In genomic region chr7:74032191-74032490, GRCh38 we compare ENCODE assay signal across 12 cellular contexts. TPM values are rescaled to one million over a fixed set of nuclear protein-coding genes. Genes with fewer than 3 reads are reported as not detected.
DNase-seq lines count a peak whose midpoint lies in the region; ATAC-seq, FAIRE-seq and TF ChIP-seq lines count a peak whose summit lies in the region.
"Had no signal": no experiment of that assay in that cellular context is flagged by ENCODE, and none has a peak within 500 bp of the region (broad histone marks: within the 10 kb centered on the region; RNA-seq: fewer than 3 reads in every experiment).

No MANE protein-coding gene starts in this region.

- no peak overlapping the region for H3K4me3 Mint-ChIP-seq in activated CD4-positive, alpha-beta T cell treated with anti-CD3 and anti-CD28 coated beads, Interleukin-2, amount 10 ng/mL, durations not matched to agents 24 days and 14 days
- H3K4me3 Mint-ChIP-seq: activated naive CD8-positive, alpha-beta T cell treated with anti-CD3 and anti-CD28 coated beads for 36 hours; T-helper 1 cell treated with Interleukin-12 subunit alpha and Interleukin-12 subunit beta and Interleukin-4 antibody, amounts not matched to agents 30 μg/mL and 1 μg/mL, for 36 hours had no signal

- peaks cover 31% of the 10 kb centered on the region for H3K27me3 Mint-ChIP-seq in activated CD4-positive, alpha-beta T cell treated with anti-CD3 and anti-CD28 coated beads, Interleukin-2, amount 10 ng/mL, durations not matched to agents 24 days and 14 days

- no peak for FAIRE-seq in H54 (lab: Jason Lieb, UNC)
- peak; percentile 5 for FAIRE-seq in keratinocyte (lab: Jason Lieb, UNC)
- FAIRE-seq in small intestine (lab: Jason Lieb, UNC), result no peak

- H3K4me1 Mint-ChIP-seq in activated CD4-positive, alpha-beta T cell treated with anti-CD3 and anti-CD28 coated beads, Interleukin-2, amount 10 ng/mL, durations not matched to agents 24 days and 14 days, result peaks cover 3% of the 10 kb centered on the region

- H3K9me3 Mint-ChIP-seq in activated CD4-positive, alpha-beta T cell treated with anti-CD3 and anti-CD28 coated beads, Interleukin-2, amount 10 ng/mL, durations not matched to agents 24 days and 14 days, result no peaks in the 10 kb centered on the region
- H3K9me3 Mint-ChIP-seq: activated naive CD8-positive, alpha-beta T cell treated with anti-CD3 and anti-CD28 coated beads for 36 hours; T-helper 1 cell treated with Interleukin-12 subunit alpha and Interleukin-12 subunit beta and Interleukin-4 antibody, amounts not matched to agents 30 μg/mL and 1 μg/mL, for 36 hours had no signal

- H3K9ac ChIP-seq in keratinocyte (ENCODE audit: control insufficient read depth, extremely low read depth, insufficient read depth, low read length), result no peak overlapping the region

- 37 to 51% (median 39%) methylated on average over 7 to 8 of the region's 8 CpGs for WGBS in small intestine, 3 donors

- H3K9me1 ChIP-seq in keratinocyte (ENCODE audit: control insufficient read depth, extremely low read depth, insufficient read depth, low read length), result no peaks in the 10 kb centered on the region

- no peaks in the 10 kb centered on the region for H3K79me2 ChIP-seq in keratinocyte (ENCODE audit: control insufficient read depth, insufficient read depth, low read length)

- intact Hi-C loops in breast epithelium (cut with DNase I; ENCODE audit: low total_unique reads), result no loop called here
- intact Hi-C loops in activated CD4-positive, alpha-beta T cell treated with anti-CD3 and anti-CD28 coated beads, Interleukin-2, amount 10 ng/mL, durations not matched to agents 24 days and 14 days (cut with micrococcal nuclease), result no loop called here

- dilution Hi-C loops in keratinocyte (cut with MboI; ENCODE audit: extremely low pct_ligation_motif_present, low sequenced_read_pairs), result no loop called here

- ATAC-seq in HG03571 (IDR thresholded peaks at IDR 0.05; ENCODE audit: unreplicated experiment), result no peak
- ATAC-seq: left lobe of liver had no signal

- DNase-seq in H54 (ENCODE audit: insufficient read length, low spot score) (peak; percentile 67), breast epithelium (ENCODE audit: low spot score in 2 of 2) (peak in 1 of 2 donors; percentile 87), keratinocyte (ENCODE audit: low read depth, low spot score) (no peak), superior temporal gyrus (ENCODE audit: extremely low spot score) (peak; percentile 43), germinal center (ENCODE audit: low spot score) (no peak), small intestine (no peak)
- DNase-seq in activated CD4-positive, alpha-beta T cell treated with anti-CD3 and anti-CD28 coated beads, Interleukin-2, amount 10 ng/mL, durations not matched to agents 24 days and 14 days, result no peak
- DNase-seq: activated naive CD8-positive, alpha-beta T cell treated with anti-CD3 and anti-CD28 coated beads for 36 hours; MM.1S had no signal

- H3K9me3 ChIP-seq in breast epithelium (no peaks in the 10 kb centered on the region), keratinocyte (ENCODE audit: control insufficient read depth, low read depth, low read length) (no peaks in the 10 kb centered on the region), small intestine (ENCODE audit: control insufficient read depth, low read depth) (no peaks in the 10 kb centered on the region)

- no peaks in the 10 kb centered on the region for H3K27me3 ChIP-seq in breast epithelium
- H3K27me3 ChIP-seq in keratinocyte (ENCODE audit: control insufficient read depth, extremely low read depth, insufficient read depth, low read length), result peaks cover 42% of the 10 kb centered on the region
- no peaks in the 10 kb centered on the region for H3K27me3 ChIP-seq in small intestine (ENCODE audit: control insufficient read depth in 2 of 2, insufficient read depth in 2 of 2, low read length in 2 of 2)

- H4K20me1 ChIP-seq in keratinocyte (ENCODE audit: control insufficient read depth, extremely low read depth, insufficient read depth, low read length), result no peaks in the 10 kb centered on the region

- no peak overlapping the region for H3K27ac Mint-ChIP-seq in activated CD4-positive, alpha-beta T cell treated with anti-CD3 and anti-CD28 coated beads, Interleukin-2, amount 10 ng/mL, durations not matched to agents 24 days and 14 days
- H3K27ac Mint-ChIP-seq: activated naive CD8-positive, alpha-beta T cell treated with anti-CD3 and anti-CD28 coated beads for 36 hours; T-helper 1 cell treated with Interleukin-12 subunit alpha and Interleukin-12 subunit beta and Interleukin-4 antibody, amounts not matched to agents 30 μg/mL and 1 μg/mL, for 36 hours had no signal

- no peaks in the 10 kb centered on the region for H3K36me3 Mint-ChIP-seq in activated CD4-positive, alpha-beta T cell treated with anti-CD3 and anti-CD28 coated beads, Interleukin-2, amount 10 ng/mL, durations not matched to agents 24 days and 14 days (ENCODE audit: low read depth)
- H3K36me3 Mint-ChIP-seq: activated naive CD8-positive, alpha-beta T cell treated with anti-CD3 and anti-CD28 coated beads for 36 hours had no signal

- peak overlapping the region; percentile 1 for H3K4me2 ChIP-seq in keratinocyte (ENCODE audit: control insufficient read depth, extremely low read depth, insufficient read depth, low read depth, low read length)

- no peaks in the 10 kb centered on the region for H3K36me3 ChIP-seq in breast epithelium
- no peaks in the 10 kb centered on the region for H3K36me3 ChIP-seq in keratinocyte (ENCODE audit: control insufficient read depth in 2 of 2, extremely low read depth in 1 of 2, insufficient read depth in 2 of 2, low read length in 2 of 2)
- H3K36me3 ChIP-seq in small intestine (ENCODE audit: control insufficient read depth in 2 of 2, insufficient read depth in 2 of 2, low read length in 2 of 2), result no peaks in the 10 kb centered on the region

- H3K27ac ChIP-seq in breast epithelium (peak overlapping the region; percentile 53 to 80), keratinocyte (ENCODE audit: control insufficient read depth, insufficient read depth, low read length) (no peak overlapping the region), small intestine (ENCODE audit: low read depth in 1 of 2, low read length in 1 of 2) (peak overlapping the region in 1 of 2 donors; percentile 42)

- TF ChIP-seq CTCF in breast epithelium (IDR thresholded peaks at IDR 0.05) (no peak), keratinocyte (optimal IDR thresholded peaks at IDR 0.05 in 1 of 3, IDR thresholded peaks at IDR 0.05 in 1 of 3, conservative IDR thresholded peaks at IDR 0.05 in 1 of 3; ENCODE audit: extremely low read depth in 1 of 3, insufficient read depth in 2 of 3, low read length in 3 of 3) (no peak)

- peaks cover 0 to 15% of the 10 kb centered on the region in 2 donors for H3K4me1 ChIP-seq in breast epithelium
- peaks cover 10% of the 10 kb centered on the region for H3K4me1 ChIP-seq in keratinocyte (ENCODE audit: control insufficient read depth, extremely low read depth, insufficient read depth, low read length)
- H3K4me1 ChIP-seq in small intestine (ENCODE audit: control insufficient read depth in 2 of 2, insufficient read depth in 1 of 2, low read depth in 1 of 2, low read length in 1 of 2), result peaks cover 0 to 8% of the 10 kb centered on the region in 2 donors

- peak overlapping the region in 2 of 3 donors; percentile 58 to 74 for H3K4me3 ChIP-seq in breast epithelium
- no peak overlapping the region for H3K4me3 ChIP-seq in keratinocyte (ENCODE audit: control insufficient read depth in 2 of 3, extremely low read depth in 1 of 3, insufficient read depth in 2 of 3, low read depth in 1 of 3, low read length in 3 of 3)
- H3K4me3 ChIP-seq in small intestine (ENCODE audit: low read depth in 1 of 2, low read length in 2 of 2), result no peak overlapping the region

- H2AFZ ChIP-seq in keratinocyte (ENCODE audit: control insufficient read depth, low read length), result no peak overlapping the region

- TF ChIP-seq POLR2A in H54 (IDR thresholded peaks at IDR 0.05; ENCODE audit: low read depth, low read length) (no peak), breast epithelium (IDR thresholded peaks at IDR 0.05) (no peak)

RNA-seq across cellular contexts. Expression of gene ELN, which starts 4.2 kb away (rescaled TPM):
- 100 to 1,000 TPM in 1 of 3 donors, 10 to 100 TPM in 2; 25.9 to 134 (median 31.8) TPM for total RNA-seq in breast epithelium
- not detected in 3 replicates for polyA plus RNA-seq in keratinocyte
- not detected for polyA plus RNA-seq in keratinocyte (2011; ENCODE audit: low read depth)
- polyA plus RNA-seq in keratinocyte (2011; cell fraction: cytosol; rRNA removed), result not detected in 2 replicates
- polyA plus RNA-seq in keratinocyte (2011; cell fraction: nucleus; rRNA removed), result not detected in 2 replicates
- 0.07 TPM in 1 of 2 replicates, not detected in the other for polyA plus RNA-seq in keratinocyte (2012; ENCODE audit: low replicate concordance)
- not detected in 3 replicates for polyA minus RNA-seq in keratinocyte
- polyA minus RNA-seq in keratinocyte (2011; cell fraction: cytosol; rRNA and poly(A)+ RNA removed), result not detected
- polyA minus RNA-seq in keratinocyte (2011; cell fraction: nucleus; rRNA and poly(A)+ RNA removed), result not detected in 2 replicates
- not detected in 2 replicates for total RNA-seq in activated CD4-positive, alpha-beta T cell treated with anti-CD3 and anti-CD28 coated beads, Interleukin-2, amount 10 ng/mL, durations not matched to agents 24 days and 14 days
- 10 to 100 TPM in 1 of 3 donors, 1 to 10 TPM in 2; 1.3 to 87.5 (median 1.6) TPM for polyA plus RNA-seq in small intestine
- total RNA-seq: activated naive CD8-positive, alpha-beta T cell treated with anti-CD3 and anti-CD28 coated beads for 36 hours had no signal

RNA-seq across cellular contexts. Expression of gene LIMK1, which starts 51.5 kb away (rescaled TPM):
- total RNA-seq in breast epithelium, result 10 to 100 TPM; 18.0 to 18.6 (median 18.1) TPM
- polyA plus RNA-seq in keratinocyte (13.3 to 23.2 TPM (median 22.3 TPM) in 3 replicates), small intestine (1 to 10 TPM; 2.0 to 8.3 (median 5.7) TPM)
- 3.1 TPM for polyA plus RNA-seq in keratinocyte (2011; ENCODE audit: low read depth)
- polyA plus RNA-seq in keratinocyte (2011; cell fraction: cytosol; rRNA removed), result 14.9 and 38.1 TPM in 2 replicates
- 28.6 and 33.0 TPM in 2 replicates for polyA plus RNA-seq in keratinocyte (2011; cell fraction: nucleus; rRNA removed)
- 10.4 and 26.8 TPM in 2 replicates for polyA plus RNA-seq in keratinocyte (2012; ENCODE audit: low replicate concordance)
- 38.6 to 189 TPM (median 76.0 TPM) in 3 replicates for polyA minus RNA-seq in keratinocyte
- polyA minus RNA-seq in keratinocyte (2011; cell fraction: cytosol; rRNA and poly(A)+ RNA removed), result 40.5 TPM
- polyA minus RNA-seq in keratinocyte (2011; cell fraction: nucleus; rRNA and poly(A)+ RNA removed), result 13.2 and 17.9 TPM in 2 replicates
- total RNA-seq in activated CD4-positive, alpha-beta T cell treated with anti-CD3 and anti-CD28 coated beads, Interleukin-2, amount 10 ng/mL, durations not matched to agents 24 days and 14 days, result 25.3 and 26.3 TPM in 2 replicates

Comparison
In these comparisons a context has a peak if more than half of its experiments do, and no peak if none do; other contexts are left out.
1. DNase-seq: peak in H54 (single experiment) and superior temporal gyrus (single experiment); none in keratinocyte (single experiment), germinal center (single experiment), activated CD4-positive, alpha-beta T cell treated with anti-CD3 and anti-CD28 coated beads, Interleukin-2, amount 10 ng/mL, durations not matched to agents 24 days and 14 days (single experiment) and small intestine (single experiment).
2. H3K4me3 ChIP-seq: peak in breast epithelium (2 of 3); none in keratinocyte (0 of 3) and small intestine (0 of 2).
3. RNA of gene ELN, which starts 4.2 kb away (total RNA-seq): 25.9 to 134 TPM in breast epithelium; not detected in activated CD4-positive, alpha-beta T cell treated with anti-CD3 and anti-CD28 coated beads, Interleukin-2, amount 10 ng/mL, durations not matched to agents 24 days and 14 days; every median in the first group is over 10 times any median in the second.